Comparison of ENCODE assay signal across 7 cellular contexts in the genomic region with DNA sequence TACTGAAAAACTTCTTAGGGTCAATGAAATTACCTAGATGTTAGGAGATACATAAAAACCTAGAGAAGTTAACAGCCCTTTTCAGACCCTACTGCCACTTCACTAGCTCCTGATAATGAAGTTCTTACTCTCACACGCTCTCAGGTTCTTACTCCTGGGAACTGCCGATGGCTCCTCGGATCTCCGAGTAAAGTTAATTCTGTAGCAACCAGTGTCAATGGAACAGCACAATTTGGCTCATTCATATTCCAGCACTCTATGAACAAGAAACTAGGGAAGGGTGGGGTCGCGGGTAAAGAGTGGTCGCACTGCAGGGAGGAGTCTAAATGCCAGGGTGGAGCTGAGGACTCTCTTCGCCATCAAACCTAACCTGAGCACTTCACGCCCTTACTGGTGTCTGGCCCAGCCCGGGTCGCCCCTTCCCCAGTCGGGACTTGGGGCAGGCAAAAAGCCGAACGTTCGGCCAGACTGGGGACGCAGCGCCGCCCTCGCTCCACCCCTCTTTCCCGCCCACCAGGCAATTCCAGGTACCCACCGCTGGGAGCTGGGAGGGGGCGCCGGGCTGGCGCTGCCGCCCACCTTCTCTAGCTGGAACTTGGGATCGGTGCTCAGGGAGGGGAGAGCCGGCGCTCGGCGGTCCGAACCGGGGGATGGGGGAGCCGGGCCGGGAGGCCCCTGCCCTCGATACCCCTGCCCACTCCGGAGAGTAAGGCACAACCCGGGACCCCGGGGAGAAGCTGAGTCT. TPM values are rescaled to one million over a fixed set of nuclear protein-coding genes. Genes with fewer than 3 reads are reported as not detected.
DNase-seq lines count a peak whose midpoint lies in the region; ATAC-seq and TF ChIP-seq lines count a peak whose summit lies in the region.

No MANE protein-coding gene starts in this region.

- peak overlapping the region; percentile 89 for H3K4me3 Mint-ChIP-seq in T-helper 2 cell treated with Interferon-gamma antibody and Interleukin-4, amounts not matched to agents 5 μg/mL and 100 μg/mL, for 36 hours

- H3K9ac ChIP-seq in HCT116 (ENCODE audit: low read length): peak overlapping the region; percentile 78
- H3K9ac ChIP-seq in iPS-20b (ENCODE audit: low read depth, low read length): peak overlapping the region; percentile 86; the same call in 1 of the 2 replicates

- intact Hi-C loops in HCT116 (cut with micrococcal nuclease): no loop called here

- H3K36me3 Mint-ChIP-seq in T-helper 2 cell treated with Interferon-gamma antibody and Interleukin-4, amounts not matched to agents 5 μg/mL and 100 μg/mL, for 36 hours (ENCODE audit: low read depth): peaks cover 4% of the 10 kb centered on the region

- no peaks in the 10 kb centered on the region for H3K9me3 ChIP-seq in HCT116 (ENCODE audit: control insufficient read depth in 1 of 2, insufficient read depth in 1 of 2, low read depth in 1 of 2, low read length in 2 of 2)
- peaks cover 3% of the 10 kb centered on the region; the same call in 1 of the 2 replicates for H3K9me3 ChIP-seq in iPS-20b (ENCODE audit: insufficient read depth, low read depth, low read length)

- TF ChIP-seq RAD21 in HCT116 (IDR thresholded peaks at IDR 0.05; ENCODE audit: low read depth): no peak

- H3K9me3 Mint-ChIP-seq in T-helper 2 cell treated with Interferon-gamma antibody and Interleukin-4, amounts not matched to agents 5 μg/mL and 100 μg/mL, for 36 hours: no peaks in the 10 kb centered on the region

- POLR2A ChIA-PET in HCT116 (lab: Charles Lee): interaction anchor here (1.2 to 1.6 kb wide), 2 partner anchors 14 to 92 kb away, joined by 3 to 4 read pairs; no protein-coding TSS in a partner anchor

- H3K4me2 ChIP-seq in HCT116 (ENCODE audit: low read length): peak overlapping the region; percentile 95

- RAD21 ChIA-PET in HCT116 (lab: Charles Lee; ENCODE audit: low non-redundant PET in 1 of 2, low total read pairs in 2 of 2, uncharacterized antibody in 2 of 2, unreplicated experiment in 2 of 2): no interaction called here

- in situ Hi-C loops in brain microvascular endothelial cell (cut with HindIII; ENCODE audit: low pct_ligation_motif_present, low sequenced_read_pairs): no loop called here

- H3K27me3 ChIP-seq in HCT116 (ENCODE audit: insufficient read depth, low read length) (no peaks in the 10 kb centered on the region), brain microvascular endothelial cell (replicated peaks) (no peaks in the 10 kb centered on the region), iPS-20b (ENCODE audit: insufficient read depth, low read length) (peaks cover 6% of the 10 kb centered on the region; the same call in 1 of the 2 replicates)

- H4K20me1 ChIP-seq in HCT116 (ENCODE audit: insufficient read depth): no peaks in the 10 kb centered on the region

- H3K27ac Mint-ChIP-seq in T-helper 2 cell treated with Interferon-gamma antibody and Interleukin-4, amounts not matched to agents 5 μg/mL and 100 μg/mL, for 36 hours: peak overlapping the region; percentile 56

- TF ChIP-seq CTCF in GM12875 (IDR thresholded peaks at IDR 0.05; ENCODE audit: borderline replicate concordance, insufficient read depth, low read depth, low read length) (peak; percentile 33; the same call in 1 of the 2 replicates), HCT116 (IDR thresholded peaks at IDR 0.05 in 2 of 3, conservative IDR thresholded peaks at IDR 0.05 in 1 of 3; ENCODE audit: borderline replicate concordance in 1 of 3, insufficient read depth in 1 of 3, low read depth in 2 of 3, low read length in 2 of 3) (peak in 2 of 3 experiments; percentile 31 to 40; a peak in 1 of 6 replicates), brain microvascular endothelial cell (IDR thresholded peaks at IDR 0.05; ENCODE audit: low read depth, low read length, missing control alignments) (peak; percentile 66)

- H3K79me2 ChIP-seq in HCT116 (ENCODE audit: insufficient read depth, low read length): peaks cover 49% of the 10 kb centered on the region

- BruUV-seq in HCT116 (replicated peaks; lab: Mats Ljungman, UMichigan): no TSS peak

- H3K27ac ChIP-seq in HCT116 (ENCODE audit: low read depth, low read length) (peak overlapping the region; percentile 94), brain microvascular endothelial cell (peak overlapping the region; percentile 90), iPS-20b (ENCODE audit: low read length) (peak overlapping the region; percentile 73), skin epidermis (peak overlapping the region in 20 of 21 experiments; percentile 60 to 93 (median 81))

- no peaks in the 10 kb centered on the region; the same call in 1 of the 2 replicates for H3K9me2 ChIP-seq in HCT116 (ENCODE audit: insufficient read depth)

- peaks cover 3 to 12% of the 10 kb centered on the region in 2 experiments; a peak in 3 of 4 replicates for H3K4me1 ChIP-seq in HCT116 (ENCODE audit: control insufficient read depth in 1 of 2, insufficient read depth in 2 of 2, low read length in 2 of 2)
- no peaks in the 10 kb centered on the region for H3K4me1 ChIP-seq in iPS-20b (ENCODE audit: insufficient read depth, low read length)

- H2AFZ ChIP-seq in HCT116 (ENCODE audit: low read depth, low read length, poor library complexity, severe bottlenecking): peak overlapping the region; percentile 97

- peaks cover 21% of the 10 kb centered on the region for H3K27me3 Mint-ChIP-seq in T-helper 2 cell treated with Interferon-gamma antibody and Interleukin-4, amounts not matched to agents 5 μg/mL and 100 μg/mL, for 36 hours (ENCODE audit: low read depth)

- H3K36me3 ChIP-seq in HCT116 (ENCODE audit: control insufficient read depth in 1 of 2, insufficient read depth in 2 of 2, low read length in 2 of 2): no peaks in the 10 kb centered on the region
- no peaks in the 10 kb centered on the region for H3K36me3 ChIP-seq in brain microvascular endothelial cell (replicated peaks)
- no peaks in the 10 kb centered on the region for H3K36me3 ChIP-seq in iPS-20b (ENCODE audit: insufficient read depth, low read depth, low read length)

- CTCF ChIA-PET in HCT116 (lab: Charles Lee): interaction anchor here (1.0 kb wide), 1 partner anchor 9 kb away, joined by 5 read pairs; no protein-coding TSS in a partner anchor

- DNase-seq in HCT116 (ENCODE audit: low read depth, low spot score) (peak; percentile 54), M059J (ENCODE audit: low read depth) (peak; percentile 73), brain microvascular endothelial cell (peak; percentile 68)
- peak; percentile 47 for DNase-seq in T-helper 2 cell treated with Interferon-gamma antibody and Interleukin-4, amounts not matched to agents 5 μg/mL and 100 μg/mL, for 36 hours (ENCODE audit: low spot score)

- H3K4me3 ChIP-seq in GM12875 (ENCODE audit: low read depth, low read length) (peak overlapping the region; percentile 79), HCT116 (replicated peaks in 1 of 2; ENCODE audit: low read depth in 1 of 2, low read length in 2 of 2) (peak overlapping the region; percentile 78 to 83), brain microvascular endothelial cell (ENCODE audit: low read depth, low read length) (peak overlapping the region; percentile 88), iPS-20b (ENCODE audit: low read length) (peak overlapping the region; percentile 85), skin epidermis (peak overlapping the region; percentile 79 to 99 (median 97))

- H3K4me1 Mint-ChIP-seq in T-helper 2 cell treated with Interferon-gamma antibody and Interleukin-4, amounts not matched to agents 5 μg/mL and 100 μg/mL, for 36 hours (ENCODE audit: low read depth): peaks cover 20% of the 10 kb centered on the region

- peak; percentile 88 for ATAC-seq in HCT116

- TF ChIP-seq POLR2A in HCT116 (IDR thresholded peaks at IDR 0.05; ENCODE audit: borderline replicate concordance, extremely low read depth, insufficient read depth, insufficient read length): peak; percentile 0

TF ChIP-seq in HCT116, 20 proteins besides CTCF, POLR2A, EP300 and RAD21 (continues in another document):
- TF ChIP-seq ELF1 (IDR thresholded peaks at IDR 0.05; ENCODE audit: borderline replicate concordance, low read depth): no peak
- TF ChIP-seq SP1 (IDR thresholded peaks at IDR 0.05; ENCODE audit: low read depth): no peak
- TF ChIP-seq, protein P1, sequence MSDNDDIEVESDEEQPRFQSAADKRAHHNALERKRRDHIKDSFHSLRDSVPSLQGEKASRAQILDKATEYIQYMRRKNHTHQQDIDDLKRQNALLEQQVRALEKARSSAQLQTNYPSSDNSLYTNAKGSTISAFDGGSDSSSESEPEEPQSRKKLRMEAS (IDR thresholded peaks at IDR 0.05): no peak; the same call in 1 of the 2 replicates
- TF ChIP-seq EGR1 (IDR thresholded peaks at IDR 0.05; ENCODE audit: low read depth): peak; percentile 71
- TF ChIP-seq TCF7L2 (IDR thresholded peaks at IDR 0.05; ENCODE audit: borderline replicate concordance, extremely low read depth, insufficient read depth, insufficient read length): no peak
- no peak for TF ChIP-seq SRF (IDR thresholded peaks at IDR 0.05; ENCODE audit: low read depth)
- TF ChIP-seq, protein P2, sequence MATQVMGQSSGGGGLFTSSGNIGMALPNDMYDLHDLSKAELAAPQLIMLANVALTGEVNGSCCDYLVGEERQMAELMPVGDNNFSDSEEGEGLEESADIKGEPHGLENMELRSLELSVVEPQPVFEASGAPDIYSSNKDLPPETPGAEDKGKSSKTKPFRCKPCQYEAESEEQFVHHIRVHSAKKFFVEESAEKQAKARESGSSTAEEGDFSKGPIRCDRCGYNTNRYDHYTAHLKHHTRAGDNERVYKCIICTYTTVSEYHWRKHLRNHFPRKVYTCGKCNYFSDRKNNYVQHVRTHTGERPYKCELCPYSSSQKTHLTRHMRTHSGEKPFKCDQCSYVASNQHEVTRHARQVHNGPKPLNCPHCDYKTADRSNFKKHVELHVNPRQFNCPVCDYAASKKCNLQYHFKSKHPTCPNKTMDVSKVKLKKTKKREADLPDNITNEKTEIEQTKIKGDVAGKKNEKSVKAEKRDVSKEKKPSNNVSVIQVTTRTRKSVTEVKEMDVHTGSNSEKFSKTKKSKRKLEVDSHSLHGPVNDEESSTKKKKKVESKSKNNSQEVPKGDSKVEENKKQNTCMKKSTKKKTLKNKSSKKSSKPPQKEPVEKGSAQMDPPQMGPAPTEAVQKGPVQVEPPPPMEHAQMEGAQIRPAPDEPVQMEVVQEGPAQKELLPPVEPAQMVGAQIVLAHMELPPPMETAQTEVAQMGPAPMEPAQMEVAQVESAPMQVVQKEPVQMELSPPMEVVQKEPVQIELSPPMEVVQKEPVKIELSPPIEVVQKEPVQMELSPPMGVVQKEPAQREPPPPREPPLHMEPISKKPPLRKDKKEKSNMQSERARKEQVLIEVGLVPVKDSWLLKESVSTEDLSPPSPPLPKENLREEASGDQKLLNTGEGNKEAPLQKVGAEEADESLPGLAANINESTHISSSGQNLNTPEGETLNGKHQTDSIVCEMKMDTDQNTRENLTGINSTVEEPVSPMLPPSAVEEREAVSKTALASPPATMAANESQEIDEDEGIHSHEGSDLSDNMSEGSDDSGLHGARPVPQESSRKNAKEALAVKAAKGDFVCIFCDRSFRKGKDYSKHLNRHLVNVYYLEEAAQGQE (IDR thresholded peaks at IDR 0.05; ENCODE audit: low read depth): no peak
- TF ChIP-seq EZH2 (IDR thresholded peaks at IDR 0.05): no peak

RNA-seq across cellular contexts. Expression of a gene that starts 0.7 kb away (rescaled TPM):
- 11.7 TPM for total RNA-seq in HCT116 (2021; ENCODE audit: unreplicated experiment)
- 3.0 and 4.2 TPM in 2 replicates for polyA plus RNA-seq in HCT116 (2012)
- total RNA-seq in M059J (2014; rRNA removed; shearing (Covaris generic)): 47.9 and 60.5 TPM in 2 replicates

RNA-seq across cellular contexts. Expression of a gene that starts 49.2 kb away (rescaled TPM):
- total RNA-seq in HCT116 (2021; ENCODE audit: unreplicated experiment): 13.5 TPM
- 3.2 and 4.5 TPM in 2 replicates for polyA plus RNA-seq in HCT116 (2012)
- total RNA-seq in M059J (2014; rRNA removed; shearing (Covaris generic)): 9.4 and 11.9 TPM in 2 replicates

Comparison
In these comparisons a context has a peak if more than half of its experiments do, and no peak if none do; other contexts are left out.
1. Peak in every context shown above with its lines: DNase-seq, ATAC-seq, H3K4me3 ChIP-seq and H3K27ac ChIP-seq.